In genomic region chr17:63698886-63699637, GRCh38 we compare ENCODE assay signal across 9 cellular contexts. TPM values are rescaled to one million over a fixed set of nuclear protein-coding genes. Genes with fewer than 3 reads are reported as not detected.
A peak's percentile ranks its signal among the peaks of the same experiment; 100 is the strongest.
DNase-seq lines count a peak whose midpoint lies in the region; ATAC-seq and TF ChIP-seq lines count a peak whose summit lies in the region.
"Had no signal": no experiment of that assay in that cellular context is flagged by ENCODE, and none has a peak within 500 bp of the region (broad histone marks: within the 10 kb centered on the region; RNA-seq: fewer than 3 reads in every experiment).

No MANE protein-coding gene starts in this region.

- TF ChIP-seq CTCF in GM10266 (IDR thresholded peaks at IDR 0.05; ENCODE audit: control insufficient read depth, insufficient read depth, low read depth, missing control alignments) (no peak), heart left ventricle (IDR thresholded peaks at IDR 0.05) (no peak)

- no peaks in the 10 kb centered on the region for H3K9me3 ChIP-seq in heart left ventricle

- TF ChIP-seq POLR2A in heart left ventricle (IDR thresholded peaks at IDR 0.05), result no peak

- peak overlapping the region; percentile 38 to 76 (median 63) for H3K4me3 ChIP-seq in heart left ventricle

- peaks cover 0 to 60% (median 22%) of the 10 kb centered on the region in 12 donors for H3K4me1 ChIP-seq in heart left ventricle

- H3K27me3 ChIP-seq in heart left ventricle, result no peaks in the 10 kb centered on the region

- peak; percentile 33 for ATAC-seq in HG02678 (IDR thresholded peaks at IDR 0.05; ENCODE audit: unreplicated experiment)
- ATAC-seq in heart left ventricle, result peak in 3 of 4 donors; percentile 6 to 20 (median 14)

- H3K36me3 ChIP-seq in heart left ventricle, result peaks cover 0 to 41% (median 33%) of the 10 kb centered on the region in 9 donors

- intact Hi-C loops in heart left ventricle (cut with DNase I), result loop anchor here in 3 of 10 donors (5.0 to 10.0 kb wide), 3 partner anchors 64 to 74 kb away; partner anchors contain the start of gene MAP3K3 (in 1 of the 3)

- 11 to 27% (median 21%) methylated on average over 18 to 45 of the region's 45 CpGs for WGBS in heart left ventricle, 4 donors

- DNase-seq in GM10266 (ENCODE audit: extremely low spot score), result peak; percentile 89
- DNase-seq in RPMI8226, result peak; percentile 45
- peak; percentile 65 for DNase-seq in activated T-helper 9 cell treated with anti-CD3 and anti-CD28 coated beads, Interleukin-2, amount 50 U/mL, for 16 hours (ENCODE audit: low read depth)
- DNase-seq in heart left ventricle, result peak; percentile 66 to 86 (median 69)
- DNase-seq in retina, result peak; percentile 71
- no peak for DNase-seq in AG08395 (ENCODE audit: low spot score)
- no peak for DNase-seq in NCI-H1105 (lab: John Stamatoyannopoulos, UW)

- peak overlapping the region; percentile 32 to 96 (median 64) for H3K27ac ChIP-seq in heart left ventricle
- H3K27ac ChIP-seq: epithelial cell of prostate had no signal

RNA-seq across cellular contexts. Expression of gene LIMD2, which starts 0.9 kb away (rescaled TPM):
- 10 to 100 TPM in 2 of 9 donors, 1 to 10 TPM in 7; 1.9 to 48.0 (median 3.4) TPM for total RNA-seq in heart left ventricle
- polyA plus RNA-seq in heart left ventricle, result 1 to 10 TPM; 4.0 to 5.4 TPM

RNA-seq across cellular contexts. Expression of gene STRADA, which starts 42.5 kb away (rescaled TPM):
- total RNA-seq in heart left ventricle, result 10 to 100 TPM; 10.2 to 26.1 (median 15.3) TPM
- 10 to 100 TPM; 15.9 to 18.3 TPM for polyA plus RNA-seq in heart left ventricle

Comparison
In these comparisons a context has a peak if more than half of its experiments do, and no peak if none do; other contexts are left out.
1. DNase-seq: peak in GM10266 (single experiment), RPMI8226 (single experiment), activated T-helper 9 cell treated with anti-CD3 and anti-CD28 coated beads, Interleukin-2, amount 50 U/mL, for 16 hours (single experiment), heart left ventricle (5 of 5) and retina (single experiment); none in AG08395 (single experiment) and NCI-H1105 (single experiment).